8 cellular contexts compared by ENCODE assay signal in the genomic region with DNA sequence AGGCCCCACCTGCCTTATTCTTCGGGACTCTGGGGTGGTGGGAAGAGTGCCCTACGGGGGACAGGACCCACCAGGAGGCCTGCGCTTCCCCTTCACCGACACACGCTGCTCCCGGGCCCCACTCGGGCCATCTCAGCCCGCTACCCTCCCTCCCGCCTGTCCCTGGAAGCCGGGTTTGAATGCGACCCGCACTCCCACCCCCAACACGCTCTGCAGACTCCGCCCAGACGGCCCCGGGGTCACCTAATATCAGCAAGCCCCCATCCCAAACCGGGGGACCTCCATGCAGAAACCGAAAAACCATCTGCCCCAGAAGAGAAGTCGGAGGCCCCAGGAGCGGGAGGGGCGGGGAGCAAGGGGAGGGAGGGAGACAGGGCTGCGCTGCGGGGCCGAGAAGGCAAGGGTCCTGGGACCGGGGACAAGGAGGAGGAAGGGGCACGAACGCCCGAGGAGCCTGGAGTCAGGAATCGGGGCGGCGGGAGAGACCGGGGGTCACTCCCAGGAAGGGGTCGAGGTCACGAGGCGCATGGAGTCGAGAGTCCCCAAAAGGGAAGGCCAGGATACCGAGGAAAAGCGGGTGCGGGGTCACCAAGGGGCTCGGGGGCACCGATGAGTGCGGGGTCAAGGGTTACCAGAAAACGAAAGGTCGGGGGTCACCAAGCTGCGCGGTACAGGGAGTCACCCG. TPM values are rescaled to one million over a fixed set of nuclear protein-coding genes. Genes with fewer than 3 reads are reported as not detected.
DNase-seq lines count a peak whose midpoint lies in the region; ATAC-seq and TF ChIP-seq lines count a peak whose summit lies in the region.

No MANE protein-coding gene starts in this region.

- ATAC-seq in right lobe of liver (peak; percentile 7 to 29 (median 10)), HG02938 (IDR thresholded peaks at IDR 0.05; ENCODE audit: unreplicated experiment) (no peak)

- peak overlapping the region; percentile 79 for H3K9ac ChIP-seq in mammary epithelial cell (ENCODE audit: insufficient read depth, low read length)

- peaks cover 58% of the 10 kb centered on the region for H3K79me2 ChIP-seq in mammary epithelial cell (ENCODE audit: insufficient read depth, low read length)

- H3K36me3 ChIP-seq in mammary epithelial cell (ENCODE audit: insufficient read depth, low read length) (no peaks in the 10 kb centered on the region), right lobe of liver (no peaks in the 10 kb centered on the region), thyroid gland (peaks cover 0 to 6% of the 10 kb centered on the region in 2 donors)

- H2AFZ ChIP-seq in mammary epithelial cell (ENCODE audit: low read depth, low read length): no peak overlapping the region

- no peak for TF ChIP-seq POLR2A in right lobe of liver (IDR thresholded peaks at IDR 0.05)
- peak in 1 of 2 donors; percentile 10 for TF ChIP-seq POLR2A in thyroid gland (IDR thresholded peaks at IDR 0.05)

- H3K4me3 ChIP-seq in mammary epithelial cell (replicated peaks in 1 of 3; ENCODE audit: insufficient read depth in 1 of 3, low read depth in 2 of 3, low read length in 3 of 3) (peak overlapping the region; percentile 79 to 82 (median 79)), right lobe of liver (peak overlapping the region; percentile 74 to 95 (median 78)), thyroid gland (replicated peaks in 1 of 3) (peak overlapping the region; percentile 66 to 87 (median 78))

- H3K4me1 ChIP-seq in mammary epithelial cell (ENCODE audit: insufficient read depth, low read length) (peaks cover 59% of the 10 kb centered on the region), right lobe of liver (peaks cover 0 to 38% (median 18%) of the 10 kb centered on the region in 4 donors), thyroid gland (peaks cover 43 to 60% of the 10 kb centered on the region in 2 donors)

- peak; percentile 33 for DNase-seq in COLO668 (lab: John Stamatoyannopoulos, UW; ENCODE audit: unreplicated experiment)
- DNase-seq in NCI-H69 (lab: John Stamatoyannopoulos, UW): peak; percentile 26
- no peak for DNase-seq in mammary epithelial cell
- peak in 2 of 3 donors; percentile 59 to 68 for DNase-seq in right lobe of liver
- no peak for DNase-seq in thyroid gland
- no peak for DNase-seq in activated effector memory CD4-positive, alpha-beta T cell treated with Interleukin-2 at 50 U/mL for 16 hours
- DNase-seq in SW 1271 (lab: John Stamatoyannopoulos, UW): no peak

- BruUV-seq in mammary epithelial cell (replicated peaks; lab: Mats Ljungman, UMichigan): TSS peak; percentile 2

- WGBS in mammary epithelial cell (ENCODE audit: low coverage, missing lambda C conversion rate): 4% methylated on average over 5 of the region's 47 CpGs
- 1% methylated on average over 28 of the region's 47 CpGs for WGBS in right lobe of liver (ENCODE audit: insufficient coverage, low coverage, low lambda C conversion rate, missing lambda C conversion rate)
- 4% methylated on average over 33 to 41 of the region's 47 CpGs for WGBS in thyroid gland, 2 donors

- H3K27me3 ChIP-seq in mammary epithelial cell (ENCODE audit: insufficient read depth, low read length) (no peaks in the 10 kb centered on the region), right lobe of liver (no peaks in the 10 kb centered on the region), thyroid gland (no peaks in the 10 kb centered on the region)

- TF ChIP-seq CTCF in mammary epithelial cell (conservative IDR thresholded peaks at IDR 0.05 in 1 of 2, IDR thresholded peaks at IDR 0.05 in 1 of 2; ENCODE audit: extremely low read depth in 1 of 2, insufficient read depth in 1 of 2, low read depth in 1 of 2, low read length in 2 of 2) (no peak), right lobe of liver (IDR thresholded peaks at IDR 0.05) (no peak), thyroid gland (IDR thresholded peaks at IDR 0.05) (no peak)

- no peaks in the 10 kb centered on the region for H4K20me1 ChIP-seq in mammary epithelial cell (ENCODE audit: insufficient read depth, low read length)

- H3K27ac ChIP-seq in mammary epithelial cell (ENCODE audit: insufficient read depth, low read depth, low read length) (peak overlapping the region; percentile 71), right lobe of liver (peak overlapping the region; percentile 91 to 98 (median 96)), thyroid gland (peak overlapping the region; percentile 84 to 94 (median 92))

- in situ Hi-C loops in mammary epithelial cell (cut with MboI; ENCODE audit: low sequenced_read_pairs in 2 of 2): no loop called here

- intact Hi-C loops in mammary epithelial cell (cut with micrococcal nuclease): loop anchor here (5.0 kb wide), 1 partner anchor 41 kb away; no protein-coding TSS in a partner anchor
- intact Hi-C loops in right lobe of liver (cut with DNase I): no loop called here
- intact Hi-C loops in thyroid gland (cut with DNase I): no loop called here

- peak overlapping the region; percentile 99 for H3K4me2 ChIP-seq in mammary epithelial cell (ENCODE audit: insufficient read depth, low read depth, low read length)

- CTCF ChIA-PET in mammary epithelial cell (lab: Charles Lee; ENCODE audit: low non-redundant PET): no interaction called here

- H3K9me3 ChIP-seq in mammary epithelial cell (replicated peaks; ENCODE audit: insufficient read depth, low read length) (no peaks in the 10 kb centered on the region), right lobe of liver (no peaks in the 10 kb centered on the region), thyroid gland (no peaks in the 10 kb centered on the region)

- dilution Hi-C loops in mammary epithelial cell (cut with HindIII; ENCODE audit: low sequenced_read_pairs): no loop called here

RNA-seq across cellular contexts. Expression of gene SBNO2, which starts 0.8 kb away (rescaled TPM):
- total RNA-seq in mammary epithelial cell (100 to 1,000 TPM in 1 of 2 donors, 10 to 100 TPM in 1; 37.0 to 108 TPM), right lobe of liver (10 to 100 TPM; 21.5 to 54.4 (median 25.5) TPM), thyroid gland (10 to 100 TPM; 22.8 to 69.0 (median 25.5) TPM)
- polyA plus RNA-seq in mammary epithelial cell: 22.5 TPM
- 34.4 TPM for polyA minus RNA-seq in mammary epithelial cell

RNA-seq across cellular contexts. Expression of gene STK11, which starts 32.3 kb away (rescaled TPM):
- 10 to 100 TPM; 57.7 to 67.5 TPM for total RNA-seq in mammary epithelial cell
- polyA plus RNA-seq in mammary epithelial cell: 32.7 TPM
- 48.3 TPM for polyA minus RNA-seq in mammary epithelial cell
- total RNA-seq in right lobe of liver: 10 to 100 TPM; 23.8 to 34.0 (median 29.5) TPM
- total RNA-seq in thyroid gland: 10 to 100 TPM; 60.2 to 83.4 (median 71.1) TPM

Comparison
In these comparisons a context has a peak if more than half of its experiments do, and no peak if none do; other contexts are left out.
1. DNase-seq: peak in COLO668 (single experiment), NCI-H69 (single experiment) and right lobe of liver (2 of 3); none in mammary epithelial cell (single experiment), thyroid gland (0 of 2), activated effector memory CD4-positive, alpha-beta T cell treated with Interleukin-2 at 50 U/mL for 16 hours (single experiment) and SW 1271 (0 of 2).
2. Peak in every context shown above with its lines, with median percentiles within 50 percentile points of each other: H3K27ac ChIP-seq and H3K4me3 ChIP-seq.